8 cellular contexts compared by ENCODE assay signal in the genomic region with DNA sequence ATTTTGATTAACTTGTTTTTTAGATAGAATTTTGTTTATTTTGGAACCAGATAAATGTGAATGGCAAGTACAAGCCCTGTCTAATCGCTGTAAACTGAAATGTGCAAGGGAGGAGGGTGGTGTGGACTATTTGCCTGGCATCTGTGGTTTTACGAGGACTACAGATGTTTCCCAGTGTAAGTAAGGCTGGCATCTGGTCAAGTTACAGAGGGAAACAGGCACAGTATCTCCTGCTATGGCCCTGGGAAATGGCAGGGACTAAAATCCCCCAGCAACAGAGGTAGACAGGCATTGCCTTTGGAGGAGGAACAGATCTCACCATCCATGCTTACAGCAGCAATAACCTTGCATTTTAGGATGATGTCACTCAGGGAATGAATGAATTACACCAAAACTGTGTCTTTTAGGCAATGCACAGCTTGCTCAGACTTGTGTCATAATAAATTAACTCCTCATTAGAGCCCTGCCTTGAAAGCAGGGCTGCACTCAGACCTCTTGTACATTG.
DNase-seq lines count a peak whose midpoint lies in the region; ATAC-seq, FAIRE-seq and TF ChIP-seq lines count a peak whose summit lies in the region.

No MANE protein-coding gene starts in this region.

- peaks cover 5% of the 10 kb centered on the region for H3K4me1 Mint-ChIP-seq in neural progenitor cell

- TF ChIP-seq RAD21 in H1 (IDR thresholded peaks at IDR 0.05 in 1 of 2, conservative IDR thresholded peaks at IDR 0.05 in 1 of 2; ENCODE audit: low read depth in 2 of 2, low read length in 2 of 2) = no peak

- H3K23ac ChIP-seq in H1 (ENCODE audit: insufficient read length) = no peak overlapping the region

- H3K36me3 Mint-ChIP-seq in neural progenitor cell = peaks cover 3% of the 10 kb centered on the region

- H3K27ac ChIP-seq in H1 (ENCODE audit: low read depth, low read length) = no peak overlapping the region
- H3K27ac ChIP-seq in neural progenitor cell = peak overlapping the region; percentile 68

- no peak overlapping the region for H3K4me3 ChIP-seq in H1 (ENCODE audit: extremely low read depth in 1 of 4, insufficient read depth in 2 of 4, low read depth in 3 of 4, low read length in 4 of 4)
- H3K4me3 ChIP-seq in neural progenitor cell = no peak overlapping the region

- H3K4me2 ChIP-seq in H1 (ENCODE audit: insufficient read depth in 1 of 2, low read depth in 2 of 2, low read length in 2 of 2) (peak overlapping the region in 1 of 2 experiments; percentile 42; a peak in 1 of 4 replicates), neural progenitor cell (peak overlapping the region; percentile 69)

- H3K79me1 ChIP-seq in H1 (ENCODE audit: low read depth, low read length) = no peaks in the 10 kb centered on the region

- no peaks in the 10 kb centered on the region for H3K79me2 ChIP-seq in H1 (ENCODE audit: control insufficient read depth in 1 of 2, insufficient read depth in 2 of 2, low read length in 2 of 2)
- H3K79me2 ChIP-seq in neural progenitor cell (ENCODE audit: low read depth) = no peaks in the 10 kb centered on the region

- peaks cover 52% of the 10 kb centered on the region for H3F3A ChIP-seq in neural progenitor cell (ENCODE audit: low read depth)

- no peaks in the 10 kb centered on the region for H3K27me3 ChIP-seq in H1 (replicated peaks in 1 of 4; ENCODE audit: control insufficient read depth in 3 of 4, extremely low read depth in 1 of 4, insufficient read depth in 3 of 4, low read length in 3 of 4)
- no peaks in the 10 kb centered on the region for H3K27me3 ChIP-seq in neural progenitor cell

- H2AFZ ChIP-seq in H1 (ENCODE audit: low read length) = no peak overlapping the region
- no peak overlapping the region for H2AFZ ChIP-seq in neural progenitor cell (replicated peaks)

- H4K20me1 ChIP-seq in H1 (replicated peaks in 1 of 2; ENCODE audit: control insufficient read depth in 1 of 2, insufficient read depth in 2 of 2, low read length in 2 of 2) (no peaks in the 10 kb centered on the region), neural progenitor cell (ENCODE audit: low read depth) (peaks cover 5% of the 10 kb centered on the region)

- no peaks in the 10 kb centered on the region; a peak in 1 of 8 replicates for H3K36me3 ChIP-seq in H1 (ENCODE audit: control insufficient read depth in 2 of 4, insufficient read depth in 4 of 4, low read length in 3 of 4)
- H3K36me3 ChIP-seq in neural progenitor cell = no peaks in the 10 kb centered on the region

- no peak overlapping the region for H3K4ac ChIP-seq in H1 (replicated peaks; ENCODE audit: insufficient read length, low read depth, low read length)

- H3K9me3 ChIP-seq in H1 (ENCODE audit: insufficient read depth in 2 of 2, low read depth in 1 of 2, low read length in 1 of 2) = no peaks in the 10 kb centered on the region
- H3K9me3 ChIP-seq in neural progenitor cell (ENCODE audit: low read depth) = no peaks in the 10 kb centered on the region

- H2BK20ac ChIP-seq in H1 (ENCODE audit: low read length) = peak overlapping the region; percentile 9; the same call in 1 of the 2 replicates

- ATAC-seq in GM18870 (IDR thresholded peaks at IDR 0.05; ENCODE audit: unreplicated experiment) = no peak
- ATAC-seq in HG03342 (IDR thresholded peaks at IDR 0.05; ENCODE audit: unreplicated experiment) = no peak

- CTCF ChIA-PET in H1 (lab: Charles Lee; ENCODE audit: partially characterized antibody) = interaction anchor here (0.6 to 2.4 kb wide), 8 partner anchors 17 to 196 kb away, joined by 3 to 8 read pairs (median 4); no protein-coding TSS in a partner anchor

- H3K23me2 ChIP-seq in H1 (ENCODE audit: low read depth, low read length) = no peaks in the 10 kb centered on the region

- TF ChIP-seq EP300 in H1 (IDR thresholded peaks at IDR 0.05; ENCODE audit: borderline replicate concordance in 1 of 2, low read depth in 2 of 2, low read length in 2 of 2) = no peak

- peak overlapping the region; percentile 10 for H4K5ac ChIP-seq in H1 (ENCODE audit: insufficient read length, low read depth, low read length)

- H3K18ac ChIP-seq in H1 (ENCODE audit: extremely low read depth, low read length) = peak overlapping the region; percentile 26

- no peak overlapping the region for H3K4me3 Mint-ChIP-seq in neural progenitor cell

- H3K56ac ChIP-seq in H1 (replicated peaks; ENCODE audit: insufficient read length, low read depth, low read length) = no peak overlapping the region

- H2BK15ac ChIP-seq in H1 (ENCODE audit: low read length) = peak overlapping the region; percentile 7; the same call in 1 of the 2 replicates

- H3K9me3 Mint-ChIP-seq in neural progenitor cell = no peaks in the 10 kb centered on the region

- H2AK5ac ChIP-seq in H1 (ENCODE audit: low read depth, low read length) = peak overlapping the region; percentile 90

- H4K8ac ChIP-seq in H1 (ENCODE audit: extremely low read depth, insufficient read depth, low read length) = no peak overlapping the region

- H2BK120ac ChIP-seq in H1 (replicated peaks; ENCODE audit: low read depth, low read length) = peak overlapping the region; percentile 52

- no peak for TF ChIP-seq POLR2A in H1 (IDR thresholded peaks at IDR 0.05; ENCODE audit: control extremely low read depth in 1 of 2, low read depth in 2 of 2, low read length in 2 of 2)

- peak overlapping the region; percentile 92; the same call in 1 of the 2 replicates for H2BK5ac ChIP-seq in H1 (ENCODE audit: low read depth, low read length)

- no peak overlapping the region for H3K9ac ChIP-seq in H1 (replicated peaks in 1 of 4; ENCODE audit: extremely low read depth in 1 of 4, low read depth in 3 of 4, low read length in 3 of 4)
- H3K9ac ChIP-seq in neural progenitor cell = no peak overlapping the region

- H3K27me3 Mint-ChIP-seq in neural progenitor cell (ENCODE audit: insufficient read depth, low read depth) = peaks cover 5% of the 10 kb centered on the region

- H4K91ac ChIP-seq in H1 (replicated peaks; ENCODE audit: insufficient read length, low read length) = peak overlapping the region; percentile 77

- POLR2A ChIA-PET in H1 (lab: Charles Lee; ENCODE audit: partially characterized antibody) = interaction anchor here (1.5 kb wide), 1 partner anchor 28 kb away, joined by 3 read pairs; no protein-coding TSS in a partner anchor

- peak; percentile 98 for DNase-seq in DMS 273 treated with DMSO at 0.1 percent for 48 hours (lab: John Stamatoyannopoulos, UW)
- peak; percentile 89 for DNase-seq in NCI-H1694 (lab: John Stamatoyannopoulos, UW)
- DNase-seq in H1 (ENCODE audit: low read depth in 1 of 2, low spot score in 2 of 2) = no peak
- no peak for DNase-seq in neural progenitor cell (ENCODE audit: low spot score)
- no peak for DNase-seq in SHP77 (lab: John Stamatoyannopoulos, UW)
- DNase-seq in stimulated activated CD4-positive, alpha-beta T cell treated with anti-CD3 and anti-CD28 coated beads, Interleukin-15, amount 100 ng/mL, for 24 hours = no peak

- peaks cover 29 to 63% (median 52%) of the 10 kb centered on the region in 4 experiments for H3K4me1 ChIP-seq in H1 (replicated peaks in 1 of 4; ENCODE audit: control insufficient read depth in 3 of 4, insufficient read depth in 4 of 4, low read length in 3 of 4)
- peaks cover 66% of the 10 kb centered on the region for H3K4me1 ChIP-seq in neural progenitor cell

- H2BK12ac ChIP-seq in H1 (ENCODE audit: low read depth, low read length) = peak overlapping the region; percentile 97

- peak overlapping the region; percentile 97 for H3K27ac Mint-ChIP-seq in neural progenitor cell

- FAIRE-seq in H1 (lab: Jason Lieb, UNC) = no peak

- H3K14ac ChIP-seq in H1 (ENCODE audit: insufficient read length) = no peak overlapping the region

- 83% methylated on average over 2 of the region's 2 CpGs; no CpG with 5 or more reads in 1 of the 2 experiments for WGBS in H1 (ENCODE audit: extremely low coverage in 1 of 2, insufficient coverage in 1 of 2, insufficient read length in 1 of 2, insufficient replicate concordance in 2 of 2, low coverage in 1 of 2, low lambda C conversion rate in 2 of 2, missing lambda C conversion rate in 1 of 2), 2 experiments

- TF ChIP-seq CTCF in H1 (IDR thresholded peaks at IDR 0.05; ENCODE audit: control extremely low read depth in 1 of 3, insufficient read depth in 1 of 3, low read depth in 1 of 3, low read length in 3 of 3) (no peak), neural progenitor cell (IDR thresholded peaks at IDR 0.05) (no peak)

TF ChIP-seq in H1, 55 proteins besides CTCF, POLR2A, EP300 and RAD21:
- TF ChIP-seq CHD2 (IDR thresholded peaks at IDR 0.05; ENCODE audit: low read length) (no peak), CBX8 (IDR thresholded peaks at IDR 0.05; ENCODE audit: borderline replicate concordance, low read depth, low read length) (no peak), CTBP2 (IDR thresholded peaks at IDR 0.05; ENCODE audit: borderline replicate concordance, insufficient read depth, insufficient read length, low read length) (no peak), SUZ12 (IDR thresholded peaks at IDR 0.05; ENCODE audit: low read length) (no peak), BACH1 (IDR thresholded peaks at IDR 0.05; ENCODE audit: low read length) (no peak), YY1 (IDR thresholded peaks at IDR 0.05; ENCODE audit: low read depth, low read length) (no peak), KDM4A (IDR thresholded peaks at IDR 0.05; ENCODE audit: low read depth, low read length, severe bottlenecking) (no peak), TEAD4 (IDR thresholded peaks at IDR 0.05; ENCODE audit: low read depth, low read length) (no peak)

Comparison
In these comparisons a context has a peak if more than half of its experiments do, and no peak if none do; other contexts are left out.
1. DNase-seq: peak in DMS 273 treated with DMSO at 0.1 percent for 48 hours (single experiment) and NCI-H1694 (single experiment); none in H1 (0 of 2), neural progenitor cell (single experiment), SHP77 (0 of 2) and stimulated activated CD4-positive, alpha-beta T cell treated with anti-CD3 and anti-CD28 coated beads, Interleukin-15, amount 100 ng/mL, for 24 hours (single experiment).